Comparison of ENCODE assay signal across 21 cellular contexts in the genomic region with DNA sequence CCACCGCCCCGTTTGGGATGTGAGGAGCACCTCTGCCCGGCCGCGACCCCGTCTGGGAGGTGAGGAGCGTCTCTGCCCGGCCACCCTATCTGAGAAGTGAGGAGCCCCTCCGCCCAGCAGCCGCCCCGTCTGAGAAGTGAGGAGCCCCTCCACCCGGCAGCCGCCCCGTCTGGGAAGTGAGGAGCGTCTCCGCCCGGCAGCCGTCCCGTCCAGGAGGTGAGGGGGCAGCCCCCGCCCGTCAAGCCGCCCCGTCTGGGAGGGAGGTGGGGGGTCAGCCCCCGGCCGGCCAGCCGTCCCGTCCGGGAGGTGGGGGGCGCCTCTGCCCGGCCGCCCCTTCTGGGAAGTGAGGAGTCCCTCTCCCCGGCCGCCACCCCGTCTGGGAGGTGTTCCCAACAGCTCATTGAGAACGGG. TPM values are rescaled to one million over a fixed set of nuclear protein-coding genes. Genes with fewer than 3 reads are reported as not detected.
"Had no signal": no experiment of that assay in that cellular context is flagged by ENCODE, and none has a peak within 500 bp of the region (broad histone marks: within the 10 kb centered on the region; RNA-seq: fewer than 3 reads in every experiment).

No MANE protein-coding gene starts in this region.

RNA-seq across cellular contexts. Expression of gene S100A2, which starts 9.4 kb away (rescaled TPM):
- total RNA-seq: naive thymus-derived CD8-positive, alpha-beta T cell; natural killer cell; neural crest cell; occipital lobe; right atrium auricular region; right lobe of liver; skeletal muscle tissue had no signal
- polyA plus RNA-seq: naive thymus-derived CD4-positive, alpha-beta T cell; naive thymus-derived CD8-positive, alpha-beta T cell; neural cell had no signal

RNA-seq across cellular contexts. Expression of gene S100A3, which starts 26.0 kb away (rescaled TPM):
- total RNA-seq: naive thymus-derived CD4-positive, alpha-beta T cell; naive thymus-derived CD8-positive, alpha-beta T cell; natural killer cell; natural killer cell treated with Interleukin-12 subunit alpha and Interleukin-12 subunit beta and Interleukin-15 and Interleukin-18, amount 100 ng/mL, for 72 hours; neural crest cell; occipital lobe; sciatic nerve; skeletal muscle tissue had no signal
- polyA plus RNA-seq: naive thymus-derived CD4-positive, alpha-beta T cell; naive thymus-derived CD8-positive, alpha-beta T cell; neural cell had no signal

RNA-seq across cellular contexts. Expression of gene S100A4, which starts 29.5 kb away (rescaled TPM):
- polyA plus RNA-seq: neural cell had no signal

RNA-seq across cellular contexts. Expression of gene S100A5, which starts 34.4 kb away (rescaled TPM):
- total RNA-seq: natural killer cell; natural killer cell treated with Interleukin-12 subunit alpha and Interleukin-12 subunit beta and Interleukin-15 and Interleukin-18, amount 100 ng/mL, for 72 hours; neural crest cell; occipital lobe; omental fat pad; osteoblast; ovary; pancreas; progenitor cell of endocrine pancreas; prostate gland; psoas muscle; pulmonary artery endothelial cell; right atrium auricular region; right cardiac atrium; right lobe of liver; sciatic nerve; sigmoid colon; skeletal muscle tissue had no signal
- polyA plus RNA-seq: neural cell, ovary, pancreas, psoas muscle, right cardiac atrium, sigmoid colon had no signal

RNA-seq across cellular contexts. Expression of gene S100A16, which starts 37.9 kb away (rescaled TPM):
- total RNA-seq: naive thymus-derived CD4-positive, alpha-beta T cell; naive thymus-derived CD8-positive, alpha-beta T cell; natural killer cell; natural killer cell treated with Interleukin-12 subunit alpha and Interleukin-12 subunit beta and Interleukin-15 and Interleukin-18, amount 100 ng/mL, for 72 hours had no signal
- polyA plus RNA-seq: naive thymus-derived CD4-positive, alpha-beta T cell; naive thymus-derived CD8-positive, alpha-beta T cell; neural cell had no signal
